In genomic region chr1:222654849-222655248, GRCh38 we compare ENCODE assay signal across 8 cellular contexts. TPM values are rescaled to one million over a fixed set of nuclear protein-coding genes. Genes with fewer than 3 reads are reported as not detected.
DNase-seq lines count a peak whose midpoint lies in the region; ATAC-seq and TF ChIP-seq lines count a peak whose summit lies in the region.

No MANE protein-coding gene starts in this region.

- peak; percentile 36 for TF ChIP-seq CTCF in GM13976 (IDR thresholded peaks at IDR 0.05; ENCODE audit: borderline replicate concordance, control extremely low read depth, extremely low read depth, insufficient read depth, missing control alignments)
- no peak for TF ChIP-seq CTCF in natural killer cell (IDR thresholded peaks at IDR 0.05)

- H3K27me3 Mint-ChIP-seq in activated naive CD4-positive, alpha-beta T cell treated with anti-CD3 and anti-CD28 coated beads, Interleukin-2, amount 10 ng/mL, durations not matched to agents 7 days and 5 days: no peaks in the 10 kb centered on the region
- H3K27me3 Mint-ChIP-seq in natural killer cell (ENCODE audit: low read depth in 2 of 2): no peaks in the 10 kb centered on the region

- intact Hi-C loops in natural killer cell (cut with micrococcal nuclease): loop anchor here (1.0 kb wide), 1 partner anchor 11 kb away; no protein-coding TSS in a partner anchor

- peak; percentile 67 for DNase-seq in GM13976 (ENCODE audit: low spot score)
- DNase-seq in RPMI7951 (ENCODE audit: low read depth): peak; percentile 73
- peak; percentile 83 for DNase-seq in activated naive CD4-positive, alpha-beta T cell treated with anti-CD3 and anti-CD28 coated beads, Interleukin-2, amount 10 ng/mL, durations not matched to agents 7 days and 5 days
- peak; percentile 41 for DNase-seq in natural killer cell
- DNase-seq in HuH-7 (ENCODE audit: low spot score): no peak
- DNase-seq in NCI-H1694 (lab: John Stamatoyannopoulos, UW): no peak
- DNase-seq in LoVo (ENCODE audit: low spot score): no peak

- CTCF ChIA-PET in activated naive CD4-positive, alpha-beta T cell treated with anti-CD3 and anti-CD28 coated beads, Interleukin-2, amount 10 ng/mL, durations not matched to agents 7 days and 5 days (lab: Charles Lee): interaction anchor here (0.5 to 1.2 kb wide), 2 partner anchors 58 to 67 kb away, joined by 3 to 4 read pairs; partner anchors contain the start of gene BROX

- H3K27ac Mint-ChIP-seq in activated naive CD4-positive, alpha-beta T cell treated with anti-CD3 and anti-CD28 coated beads, Interleukin-2, amount 10 ng/mL, durations not matched to agents 7 days and 5 days: peak overlapping the region; percentile 96
- H3K27ac Mint-ChIP-seq in natural killer cell: peak overlapping the region; percentile 91 to 96

- H3K4me3 Mint-ChIP-seq in activated naive CD4-positive, alpha-beta T cell treated with anti-CD3 and anti-CD28 coated beads, Interleukin-2, amount 10 ng/mL, durations not matched to agents 7 days and 5 days: peak overlapping the region; percentile 38
- peak overlapping the region; percentile 58 for H3K4me3 Mint-ChIP-seq in natural killer cell

- in situ Hi-C loops in GM13976 (cut with MboI; ENCODE audit: low sequenced_read_pairs, unreplicated experiment): no loop called here

- ATAC-seq in HG02798 (IDR thresholded peaks at IDR 0.05; ENCODE audit: poor library complexity, unreplicated experiment) (peak; percentile 97), natural killer cell (peak; percentile 98 to 99 (median 98))

- peaks cover 71% of the 10 kb centered on the region for H3K4me1 Mint-ChIP-seq in activated naive CD4-positive, alpha-beta T cell treated with anti-CD3 and anti-CD28 coated beads, Interleukin-2, amount 10 ng/mL, durations not matched to agents 7 days and 5 days
- peaks cover 34 to 39% of the 10 kb centered on the region in 2 donors for H3K4me1 Mint-ChIP-seq in natural killer cell

- H3K9me3 Mint-ChIP-seq in activated naive CD4-positive, alpha-beta T cell treated with anti-CD3 and anti-CD28 coated beads, Interleukin-2, amount 10 ng/mL, durations not matched to agents 7 days and 5 days: no peaks in the 10 kb centered on the region
- no peaks in the 10 kb centered on the region for H3K9me3 Mint-ChIP-seq in natural killer cell

- H3K36me3 Mint-ChIP-seq in activated naive CD4-positive, alpha-beta T cell treated with anti-CD3 and anti-CD28 coated beads, Interleukin-2, amount 10 ng/mL, durations not matched to agents 7 days and 5 days: peaks cover 84% of the 10 kb centered on the region
- peaks cover 60% of the 10 kb centered on the region for H3K36me3 Mint-ChIP-seq in natural killer cell

RNA-seq across cellular contexts. Expression of gene MIA3, which starts 37.0 kb away (rescaled TPM):
- 22.7 and 25.5 TPM in 2 replicates for total RNA-seq in RPMI7951 (2014; rRNA removed; shearing (Covaris generic))
- total RNA-seq in natural killer cell: 10 to 100 TPM; 87.0 to 98.8 (median 94.0) TPM

RNA-seq across cellular contexts. Expression of gene AIDA, which starts 57.4 kb away (rescaled TPM):
- total RNA-seq in RPMI7951 (2014; rRNA removed; shearing (Covaris generic)): 37.0 and 44.3 TPM in 2 replicates
- total RNA-seq in natural killer cell: 10 to 100 TPM; 29.7 to 37.2 (median 33.7) TPM

RNA-seq across cellular contexts. Expression of gene BROX, which starts 57.5 kb away (rescaled TPM):
- 55.6 and 74.5 TPM in 2 replicates for total RNA-seq in RPMI7951 (2014; rRNA removed; shearing (Covaris generic))
- 10 to 100 TPM; 68.3 to 75.2 (median 74.5) TPM for total RNA-seq in natural killer cell

Comparison
In these comparisons a context has a peak if more than half of its experiments do, and no peak if none do; other contexts are left out.
1. DNase-seq: peak in GM13976 (single experiment), RPMI7951 (single experiment), activated naive CD4-positive, alpha-beta T cell treated with anti-CD3 and anti-CD28 coated beads, Interleukin-2, amount 10 ng/mL, durations not matched to agents 7 days and 5 days (single experiment) and natural killer cell (single experiment); none in HuH-7 (single experiment), NCI-H1694 (single experiment) and LoVo (single experiment).